In genomic region chr3:71461749-71462483, GRCh38 we compare ENCODE assay signal across 13 cellular contexts.
DNase-seq lines count a peak whose midpoint lies in the region; ATAC-seq and TF ChIP-seq lines count a peak whose summit lies in the region.
"Had no signal": no experiment of that assay in that cellular context is flagged by ENCODE, and none has a peak within 500 bp of the region (broad histone marks: within the 10 kb centered on the region; RNA-seq: fewer than 3 reads in every experiment).

No MANE protein-coding gene starts in this region.

- ATAC-seq in mucosa of descending colon, result peak; percentile 79

- peak; percentile 18 for DNase-seq in AG04450 (ENCODE audit: low read depth, low spot score)
- peak; percentile 20 for DNase-seq in GM03348 (ENCODE audit: low spot score)
- DNase-seq in amniotic epithelial cell (ENCODE audit: low read depth), result peak; percentile 56
- DNase-seq in mucosa of descending colon, result no peak
- DNase-seq in DMS79 (lab: John Stamatoyannopoulos, UW), result no peak
- no peak for DNase-seq in NCI-H2029 treated with DMSO at 0.1 percent for 48 hours (lab: John Stamatoyannopoulos, UW)
- no peak for DNase-seq in BE2C
- no peak for DNase-seq in H7
- DNase-seq: activated T-cell treated with anti-CD3 and anti-CD28 coated beads, Interleukin-2, amount 50 U/mL, for 48 hours; NCI-H1092 treated with DMSO at 0.1 percent for 48 hours; occipital lobe; SHP77; WERI-Rb-1 had no signal

- TF ChIP-seq CTCF in AG04450 (IDR thresholded peaks at IDR 0.05; ENCODE audit: low read depth, low read length) (no peak), mucosa of descending colon (IDR thresholded peaks at IDR 0.05) (no peak), BE2C (IDR thresholded peaks at IDR 0.05; ENCODE audit: low read depth, low read length) (no peak)

- CTCF ChIA-PET in AG04450 (lab: Charles Lee), result no interaction called here

- POLR2A ChIA-PET in AG04450 (lab: Yijun Ruan, JAX), result no interaction called here

- H3K27me3 ChIP-seq in AG04450 (ENCODE audit: control insufficient read depth, insufficient read depth, low read length), result no peaks in the 10 kb centered on the region
- no peaks in the 10 kb centered on the region for H3K27me3 ChIP-seq in BE2C
- no peaks in the 10 kb centered on the region for H3K27me3 ChIP-seq in H7 (ENCODE audit: control insufficient read depth, insufficient read depth, low read length)

- peak overlapping the region; percentile 13 for H3K27ac ChIP-seq in AG04450 (ENCODE audit: low read depth, low read length)
- H3K27ac ChIP-seq: WERI-Rb-1 had no signal

- no peaks in the 10 kb centered on the region for H3K9me3 ChIP-seq in AG04450 (ENCODE audit: control insufficient read depth, insufficient read depth, low read length)
- no peaks in the 10 kb centered on the region for H3K9me3 ChIP-seq in mucosa of descending colon
- no peaks in the 10 kb centered on the region for H3K9me3 ChIP-seq in BE2C

- intact Hi-C loops in mucosa of descending colon (cut with DNase I, micrococcal nuclease), result no loop called here

- H3K4me3 ChIP-seq in AG04450 (ENCODE audit: low read depth, low read length), result no peak overlapping the region
- no peak overlapping the region for H3K4me3 ChIP-seq in mucosa of descending colon
- no peak overlapping the region for H3K4me3 ChIP-seq in BE2C (ENCODE audit: low read depth, low read length)
- H3K4me3 ChIP-seq in H7 (ENCODE audit: insufficient read depth, low read depth, low read length), result no peak overlapping the region

- H3K36me3 ChIP-seq in mucosa of descending colon (ENCODE audit: low read depth), result no peaks in the 10 kb centered on the region
- H3K36me3 ChIP-seq in BE2C, result no peaks in the 10 kb centered on the region
- no peaks in the 10 kb centered on the region for H3K36me3 ChIP-seq in H7 (replicated peaks; ENCODE audit: control insufficient read depth, insufficient read depth, low read length)
- H3K36me3 ChIP-seq: WERI-Rb-1 had no signal

- H3K4me1 ChIP-seq in mucosa of descending colon (ENCODE audit: low read depth) (peaks cover 8% of the 10 kb centered on the region), BE2C (no peaks in the 10 kb centered on the region)

Comparison
In these comparisons a context has a peak if more than half of its experiments do, and no peak if none do; other contexts are left out.
1. DNase-seq: peak in AG04450 (single experiment), GM03348 (single experiment) and amniotic epithelial cell (single experiment); none in mucosa of descending colon (0 of 3), DMS79 (single experiment), NCI-H2029 treated with DMSO at 0.1 percent for 48 hours (single experiment), BE2C (single experiment) and H7 (single experiment).